In the genomic region with DNA sequence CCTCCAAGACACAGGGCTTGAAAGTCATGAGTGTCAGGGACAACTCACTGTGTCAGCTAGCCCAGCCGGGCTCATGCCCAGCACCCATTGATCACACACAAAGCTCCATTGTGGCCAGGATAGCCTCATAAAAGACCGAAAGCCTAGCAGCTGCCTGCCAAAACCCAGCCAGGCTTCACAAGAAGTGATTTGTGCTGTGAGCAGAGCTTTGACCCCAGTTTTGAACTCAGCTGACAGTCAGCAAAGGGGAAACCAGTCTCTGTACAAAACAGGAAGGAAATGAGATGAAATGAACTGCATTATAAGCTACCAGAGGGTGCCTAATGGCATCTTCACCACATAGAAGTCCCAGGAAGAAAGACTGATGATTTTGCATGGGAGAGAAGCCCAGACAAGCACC, we compare ENCODE assay signal across 9 cellular contexts. TPM values are rescaled to one million over a fixed set of nuclear protein-coding genes. Genes with fewer than 3 reads are reported as not detected.
DNase-seq lines count a peak whose midpoint lies in the region; ATAC-seq and TF ChIP-seq lines count a peak whose summit lies in the region.
"Had no signal": no experiment of that assay in that cellular context is flagged by ENCODE, and none has a peak within 500 bp of the region (broad histone marks: within the 10 kb centered on the region; RNA-seq: fewer than 3 reads in every experiment).

No MANE protein-coding gene starts in this region.

- H3K27me3 ChIP-seq in CD4-positive, alpha-beta T cell (ENCODE audit: control insufficient read depth, insufficient read depth, low read length), result peaks cover 15% of the 10 kb centered on the region

- CTCF ChIA-PET in CD4-positive, alpha-beta T cell (lab: Charles Lee), result no interaction called here
- CTCF ChIA-PET in activated B cell treated with CpG ODN at 0.5 μM for 24 hours (lab: Charles Lee), result interaction anchor here (0.6 to 6.7 kb wide), 4 partner anchors 9 to 18 kb away, joined by 3 to 70 read pairs (median 5); no protein-coding TSS in a partner anchor

- no peaks in the 10 kb centered on the region for H3K9me3 Mint-ChIP-seq in CD4-positive, alpha-beta T cell
- no peaks in the 10 kb centered on the region for H3K9me3 Mint-ChIP-seq in activated B cell treated with CpG ODN at 0.5 μM for 24 hours

- POLR2A ChIA-PET in CD4-positive, alpha-beta T cell (lab: Charles Lee), result interaction anchor here (0.8 kb wide), 1 partner anchor 14 kb away, joined by 3 read pairs; no protein-coding TSS in a partner anchor
- POLR2A ChIA-PET in activated B cell treated with CpG ODN at 0.5 μM for 24 hours (lab: Charles Lee), result interaction anchor here (0.5 to 4.9 kb wide), 9 partner anchors 10 to 195 kb away, joined by 3 to 95 read pairs (median 7); no protein-coding TSS in a partner anchor

- peaks cover 33% of the 10 kb centered on the region for H3K4me1 Mint-ChIP-seq in CD4-positive, alpha-beta T cell (ENCODE audit: low read depth)
- H3K4me1 Mint-ChIP-seq in activated B cell treated with CpG ODN at 0.5 μM for 24 hours, result peaks cover 68% of the 10 kb centered on the region

- no peak for TF ChIP-seq CTCF in CD4-positive, alpha-beta T cell (IDR thresholded peaks at IDR 0.05)
- no peak for TF ChIP-seq CTCF in activated B cell treated with CpG ODN at 0.5 μM for 24 hours (IDR thresholded peaks at IDR 0.05)

- intact Hi-C loops in CD4-positive, alpha-beta T cell (cut with DNase I, micrococcal nuclease), result no loop called here
- intact Hi-C loops in activated B cell treated with CpG ODN at 0.5 μM for 24 hours (cut with micrococcal nuclease), result loop anchor here (1.0 to 5.0 kb wide), 3 partner anchors 15 to 208 kb away; a partner anchor contains a TSS

- H3K4me3 Mint-ChIP-seq in CD4-positive, alpha-beta T cell, result peak overlapping the region; percentile 30
- H3K4me3 Mint-ChIP-seq in activated B cell treated with CpG ODN at 0.5 μM for 24 hours, result peak overlapping the region; percentile 52

- peaks cover 29% of the 10 kb centered on the region for H3K27me3 Mint-ChIP-seq in CD4-positive, alpha-beta T cell
- H3K27me3 Mint-ChIP-seq in activated B cell treated with CpG ODN at 0.5 μM for 24 hours, result no peaks in the 10 kb centered on the region

- no peaks in the 10 kb centered on the region for H3K9me3 ChIP-seq in CD4-positive, alpha-beta T cell (ENCODE audit: control insufficient read depth, low read length)

- peak in 1 of 10 experiments; percentile 17 for DNase-seq in CD4-positive, alpha-beta T cell
- DNase-seq in activated B cell treated with CpG ODN at 0.5 μM for 24 hours (no peak), lung microvascular endothelial cell (ENCODE audit: low read depth in 2 of 2) (peak; percentile 16 to 23), SHP77 treated with DMSO at 0.1 percent for 48 hours (lab: John Stamatoyannopoulos, UW) (no peak), DMS 273 (lab: John Stamatoyannopoulos, UW; ENCODE audit: unreplicated experiment) (no peak)

- peak overlapping the region; percentile 39 for H3K27ac Mint-ChIP-seq in CD4-positive, alpha-beta T cell
- H3K27ac Mint-ChIP-seq in activated B cell treated with CpG ODN at 0.5 μM for 24 hours, result peak overlapping the region; percentile 93

- peak; percentile 62 for ATAC-seq in CD4-positive, alpha-beta T cell (ENCODE audit: poor library complexity)
- peak; percentile 54 for ATAC-seq in GM19397 (IDR thresholded peaks at IDR 0.05; ENCODE audit: unreplicated experiment)
- peak; percentile 64 for ATAC-seq in HG03460 (IDR thresholded peaks at IDR 0.05; ENCODE audit: unreplicated experiment)
- ATAC-seq in activated B cell treated with CpG ODN at 0.5 μM for 24 hours (ENCODE audit: low read depth), result peak; percentile 61
- no peak for ATAC-seq in HG03039 (IDR thresholded peaks at IDR 0.05; ENCODE audit: unreplicated experiment)

- H3K36me3 Mint-ChIP-seq in CD4-positive, alpha-beta T cell (ENCODE audit: low read depth), result no peaks in the 10 kb centered on the region
- H3K36me3 Mint-ChIP-seq in activated B cell treated with CpG ODN at 0.5 μM for 24 hours (ENCODE audit: low read depth), result peaks cover 25% of the 10 kb centered on the region

- H3K27ac ChIP-seq in CD4-positive, alpha-beta T cell (ENCODE audit: low read depth, low read length), result no peak overlapping the region
- H3K27ac ChIP-seq: cardiac muscle cell had no signal

RNA-seq across cellular contexts. Expression of a gene that starts 2.9 kb away (rescaled TPM):
- under 1 TPM; 0.36 to 0.69 TPM for total RNA-seq in CD4-positive, alpha-beta T cell
- total RNA-seq in activated B cell treated with CpG ODN at 0.5 μM for 24 hours, result 133 and 168 TPM in 2 replicates
- total RNA-seq in lung microvascular endothelial cell, result 0.20 TPM in 1 of 2 replicates, not detected in the other

Comparison
In these comparisons a context has a peak if more than half of its experiments do, and no peak if none do; other contexts are left out.
1. DNase-seq: peak in lung microvascular endothelial cell (2 of 2); none in activated B cell treated with CpG ODN at 0.5 μM for 24 hours (single experiment), SHP77 treated with DMSO at 0.1 percent for 48 hours (single experiment) and DMS 273 (single experiment).
2. RNA of a gene that starts 2.9 kb away (total RNA-seq): 133 to 168 TPM in activated B cell treated with CpG ODN at 0.5 μM for 24 hours; 0.36 to 0.69 TPM in CD4-positive, alpha-beta T cell and 0.20 TPM in lung microvascular endothelial cell; every median in the first group is over 10 times any median in the second.